27 cellular contexts compared by ENCODE assay signal in genomic region chr3:76685858-76686257, GRCh38.
DNase-seq lines count a peak whose midpoint lies in the region; ATAC-seq, FAIRE-seq and TF ChIP-seq lines count a peak whose summit lies in the region.
"Had no signal": no experiment of that assay in that cellular context is flagged by ENCODE, and none has a peak within 500 bp of the region (broad histone marks: within the 10 kb centered on the region; RNA-seq: fewer than 3 reads in every experiment).

No MANE protein-coding gene starts in this region.

- RAD21 ChIA-PET in HCT116 (lab: Charles Lee; ENCODE audit: low non-redundant PET in 1 of 2, low total read pairs in 2 of 2, uncharacterized antibody in 2 of 2, unreplicated experiment in 2 of 2): no interaction called here

- no peaks in the 10 kb centered on the region for H3K9me2 ChIP-seq in HCT116 (ENCODE audit: insufficient read depth)

- no peaks in the 10 kb centered on the region for H3K4me1 ChIP-seq in HCT116 (ENCODE audit: control insufficient read depth in 1 of 2, insufficient read depth in 2 of 2, low read length in 2 of 2)
- H3K4me1 ChIP-seq in small intestine (ENCODE audit: control insufficient read depth in 2 of 2, insufficient read depth in 1 of 2, low read depth in 1 of 2, low read length in 1 of 2): no peaks in the 10 kb centered on the region
- H3K4me1 ChIP-seq in sigmoid colon: no peaks in the 10 kb centered on the region
- H3K4me1 ChIP-seq: BLaER1 treated with 17β-estradiol and CSF1 and Interleukin-3, amounts not matched to agents 10 nM and 100 nM; Peyer's patch; right atrium auricular region; spleen had no signal

- H3K4me2 ChIP-seq in HCT116 (ENCODE audit: low read length): no peak overlapping the region
- H3K4me2 ChIP-seq: BLaER1 treated with 17β-estradiol and CSF1 and Interleukin-3, amounts not matched to agents 10 nM and 100 nM had no signal

- H3K27me3 ChIP-seq in HCT116 (ENCODE audit: insufficient read depth, low read length): no peaks in the 10 kb centered on the region
- H3K27me3 ChIP-seq in small intestine (ENCODE audit: control insufficient read depth in 2 of 2, insufficient read depth in 2 of 2, low read length in 2 of 2): no peaks in the 10 kb centered on the region
- no peaks in the 10 kb centered on the region for H3K27me3 ChIP-seq in sigmoid colon
- H3K27me3 ChIP-seq: BLaER1 treated with 17β-estradiol and CSF1 and Interleukin-3, amounts not matched to agents 10 nM and 100 nM; ovary; Peyer's patch; right atrium auricular region; spleen had no signal

- intact Hi-C loops in HCT116 (cut with micrococcal nuclease): no loop called here
- intact Hi-C loops in sigmoid colon (cut with DNase I): no loop called here

- POLR2A ChIA-PET in HCT116 (lab: Charles Lee): no interaction called here

- no peak overlapping the region for H2AFZ ChIP-seq in HCT116 (ENCODE audit: low read depth, low read length, poor library complexity, severe bottlenecking)

- no peak overlapping the region for H3K9ac ChIP-seq in HCT116 (ENCODE audit: low read length)
- H3K9ac ChIP-seq: BLaER1 treated with 17β-estradiol and CSF1 and Interleukin-3, amounts not matched to agents 10 nM and 100 nM had no signal

- no peak for TF ChIP-seq EP300 in sigmoid colon (IDR thresholded peaks at IDR 0.05)

- TF ChIP-seq CTCF in HCT116 (IDR thresholded peaks at IDR 0.05 in 2 of 3, conservative IDR thresholded peaks at IDR 0.05 in 1 of 3; ENCODE audit: borderline replicate concordance in 1 of 3, insufficient read depth in 1 of 3, low read depth in 2 of 3, low read length in 2 of 3) (no peak), sigmoid colon (IDR thresholded peaks at IDR 0.05) (no peak)

- H3K4me3 ChIP-seq in HCT116 (replicated peaks in 1 of 2; ENCODE audit: low read depth in 1 of 2, low read length in 2 of 2) (no peak overlapping the region), small intestine (ENCODE audit: low read depth in 1 of 2, low read length in 2 of 2) (no peak overlapping the region), sigmoid colon (no peak overlapping the region)
- H3K4me3 ChIP-seq: BLaER1 treated with 17β-estradiol and CSF1 and Interleukin-3, amounts not matched to agents 10 nM and 100 nM; ovary; Peyer's patch; right atrium auricular region; spleen had no signal

- H3K36me3 ChIP-seq in HCT116 (ENCODE audit: control insufficient read depth in 1 of 2, insufficient read depth in 2 of 2, low read length in 2 of 2) (no peaks in the 10 kb centered on the region), small intestine (ENCODE audit: control insufficient read depth in 2 of 2, insufficient read depth in 2 of 2, low read length in 2 of 2) (no peaks in the 10 kb centered on the region), sigmoid colon (no peaks in the 10 kb centered on the region)
- H3K36me3 ChIP-seq: BLaER1 treated with 17β-estradiol and CSF1 and Interleukin-3, amounts not matched to agents 10 nM and 100 nM; ovary; Peyer's patch; right atrium auricular region; spleen had no signal

- no peak for FAIRE-seq in small intestine (lab: Jason Lieb, UNC)
- FAIRE-seq: colon had no signal

- H3K27ac ChIP-seq in HCT116 (ENCODE audit: low read depth, low read length) (no peak overlapping the region), small intestine (ENCODE audit: low read depth in 1 of 2, low read length in 1 of 2) (no peak overlapping the region), sigmoid colon (no peak overlapping the region)
- H3K27ac ChIP-seq: BLaER1 treated with 17β-estradiol and CSF1 and Interleukin-3, amounts not matched to agents 10 nM and 100 nM; ovary; Peyer's patch; right atrium auricular region; spleen had no signal

- no TSS peak for BruUV-seq in HCT116 (replicated peaks; lab: Mats Ljungman, UMichigan)

- CTCF ChIA-PET in HCT116 (lab: Charles Lee): no interaction called here

- no peaks in the 10 kb centered on the region for H3K79me2 ChIP-seq in HCT116 (ENCODE audit: insufficient read depth, low read length)

- no peak for TF ChIP-seq POLR2A in HCT116 (IDR thresholded peaks at IDR 0.05; ENCODE audit: borderline replicate concordance, extremely low read depth, insufficient read depth, insufficient read length)
- no peak for TF ChIP-seq POLR2A in sigmoid colon (IDR thresholded peaks at IDR 0.05)

- TF ChIP-seq RAD21 in HCT116 (IDR thresholded peaks at IDR 0.05; ENCODE audit: low read depth): no peak

- H3K9me3 ChIP-seq in HCT116 (ENCODE audit: control insufficient read depth in 1 of 2, insufficient read depth in 1 of 2, low read depth in 1 of 2, low read length in 2 of 2): peaks cover 8 to 24% of the 10 kb centered on the region in 2 experiments; a peak in 2 of 4 replicates
- no peaks in the 10 kb centered on the region for H3K9me3 ChIP-seq in small intestine (ENCODE audit: control insufficient read depth, low read depth)
- no peaks in the 10 kb centered on the region for H3K9me3 ChIP-seq in sigmoid colon
- H3K9me3 ChIP-seq: ovary, Peyer's patch, right atrium auricular region had no signal

- DNase-seq in HCT116 (ENCODE audit: low read depth, low spot score): no peak
- peak; percentile 12 for DNase-seq in astrocyte of the hippocampus (ENCODE audit: low read depth, low spot score)
- peak; percentile 55 for DNase-seq in kidney tubule cell (ENCODE audit: low spot score)
- peak; percentile 8 for DNase-seq in small intestine
- DNase-seq in stimulated activated CD4-positive, alpha-beta T cell treated with anti-CD3 and anti-CD28 coated beads, Interleukin-4, amount 100 ng/mL, for 4 hours: no peak
- DNase-seq in activated naive CD4-positive, alpha-beta T cell (lab: John Stamatoyannopoulos, UW): no peak
- no peak for DNase-seq in sigmoid colon
- DNase-seq: activated CD4-positive, alpha-beta T cell treated with anti-CD3 and anti-CD28 coated beads, Interleukin-2, amount 50 U/mL, for 4 hours; activated naive CD4-positive, alpha-beta T cell treated with anti-CD3 and anti-CD28 coated beads, Interleukin-2, amount 10 ng/mL, durations not matched to agents 7 days and 5 days; amygdala; Calu3; effector CD4-positive, alpha-beta T cell; foreskin melanocyte; GOT3; NCI-H1105 treated with DMSO at 0.1 percent for 48 hours; NCI-H1930; NCI-H526 treated with DMSO at 0.1 percent for 48 hours; ovary; Peyer's patch; SIG-M5; spleen; stimulated activated CD4-positive, alpha-beta T cell treated with anti-CD3 and anti-CD28 coated beads, Interleukin-2, amount 100 ng/mL, for 48 hours; trophoblast cell had no signal

- 16 to 37% (median 35%) methylated on average over 5 of the region's 5 CpGs for WGBS in small intestine, 3 donors
- 19 to 43% methylated on average over 5 of the region's 5 CpGs for WGBS in sigmoid colon, 2 donors

- ATAC-seq in HCT116: no peak
- ATAC-seq: esophagus mucosa had no signal

- H4K20me1 ChIP-seq in HCT116 (ENCODE audit: insufficient read depth): no peaks in the 10 kb centered on the region; the same call in 1 of the 2 replicates
- H4K20me1 ChIP-seq: BLaER1 treated with 17β-estradiol and CSF1 and Interleukin-3, amounts not matched to agents 10 nM and 100 nM had no signal

TF ChIP-seq in HCT116, 20 proteins besides CTCF, POLR2A, EP300 and RAD21:
- TF ChIP-seq TCF7L2 (IDR thresholded peaks at IDR 0.05; ENCODE audit: borderline replicate concordance, extremely low read depth, insufficient read depth, insufficient read length): peak; percentile 60
- TF ChIP-seq REST (IDR thresholded peaks at IDR 0.05; ENCODE audit: low read depth): no peak

Comparison
In these comparisons a context has a peak if more than half of its experiments do, and no peak if none do; other contexts are left out.
1. DNase-seq: peak in astrocyte of the hippocampus (single experiment), kidney tubule cell (single experiment) and small intestine (single experiment); none in HCT116 (single experiment), stimulated activated CD4-positive, alpha-beta T cell treated with anti-CD3 and anti-CD28 coated beads, Interleukin-4, amount 100 ng/mL, for 4 hours (0 of 2), activated naive CD4-positive, alpha-beta T cell (0 of 4) and sigmoid colon (single experiment).